ENCODE assay signal across 19 cellular contexts in genomic region chr13:60679928-60680693, GRCh38.
"Had no signal": no experiment of that assay in that cellular context is flagged by ENCODE, and none has a peak within 500 bp of the region (broad histone marks: within the 10 kb centered on the region; RNA-seq: fewer than 3 reads in every experiment).

No MANE protein-coding gene starts in this region.

- H3K27me3 Mint-ChIP-seq: activated CD4-positive, alpha-beta memory T cell treated with anti-CD3 and anti-CD28 coated beads, Interleukin-2, amount 10 ng/mL, durations not matched to agents 7 days and 5 days; activated naive CD8-positive, alpha-beta T cell treated with anti-CD3 and anti-CD28 coated beads for 36 hours; dendritic cell treated with granulocyte-macrophage colony-stimulating factor and Interleukin-4, amounts not matched to agents 40 ng/mL and 50 ng/mL, for 4 days; stimulated activated naive CD8-positive, alpha-beta T cell treated with anti-CD3 and anti-CD28 coated beads, Interleukin-15, amount 100 ng/mL, for 72 hours had no signal

- H3K9me3 Mint-ChIP-seq: activated CD4-positive, alpha-beta memory T cell treated with anti-CD3 and anti-CD28 coated beads, Interleukin-2, amount 10 ng/mL, durations not matched to agents 7 days and 5 days; activated naive CD8-positive, alpha-beta T cell treated with anti-CD3 and anti-CD28 coated beads for 36 hours; activated T-cell treated with anti-CD3 and anti-CD28 coated beads, Interleukin-2, amount 50 U/mL, for 72 hours; brain; dendritic cell treated with granulocyte-macrophage colony-stimulating factor and Interleukin-4, amounts not matched to agents 40 ng/mL and 50 ng/mL, for 4 days; endodermal cell; naive thymus-derived CD4-positive, alpha-beta T cell; stimulated activated naive CD8-positive, alpha-beta T cell treated with anti-CD3 and anti-CD28 coated beads, Interleukin-15, amount 100 ng/mL, for 72 hours had no signal

- H3K36me3 Mint-ChIP-seq: activated naive CD8-positive, alpha-beta T cell treated with anti-CD3 and anti-CD28 coated beads for 36 hours; brain; naive thymus-derived CD4-positive, alpha-beta T cell had no signal

- H3K4me1 Mint-ChIP-seq: activated CD4-positive, alpha-beta memory T cell treated with anti-CD3 and anti-CD28 coated beads, Interleukin-2, amount 10 ng/mL, durations not matched to agents 7 days and 5 days; activated naive CD8-positive, alpha-beta T cell treated with anti-CD3 and anti-CD28 coated beads for 36 hours; brain; endodermal cell; naive thymus-derived CD4-positive, alpha-beta T cell; stimulated activated naive CD8-positive, alpha-beta T cell treated with anti-CD3 and anti-CD28 coated beads, Interleukin-15, amount 100 ng/mL, for 72 hours had no signal

- ATAC-seq: activated T-cell treated with anti-CD3 and anti-CD28 coated beads, Interleukin-2, amount 50 U/mL, for 72 hours; left colon; mucosa of descending colon; naive thymus-derived CD4-positive, alpha-beta T cell; stimulated activated naive CD8-positive, alpha-beta T cell treated with anti-CD3 and anti-CD28 coated beads, Interleukin-15, amount 100 ng/mL, for 72 hours; upper lobe of right lung had no signal

- H3K4me3 Mint-ChIP-seq: activated CD4-positive, alpha-beta memory T cell treated with anti-CD3 and anti-CD28 coated beads, Interleukin-2, amount 10 ng/mL, durations not matched to agents 7 days and 5 days; activated naive CD8-positive, alpha-beta T cell treated with anti-CD3 and anti-CD28 coated beads for 36 hours; activated T-cell treated with anti-CD3 and anti-CD28 coated beads, Interleukin-2, amount 50 U/mL, for 72 hours; brain; dendritic cell treated with granulocyte-macrophage colony-stimulating factor and Interleukin-4, amounts not matched to agents 40 ng/mL and 50 ng/mL, for 4 days; endodermal cell; naive thymus-derived CD4-positive, alpha-beta T cell; stimulated activated naive CD8-positive, alpha-beta T cell treated with anti-CD3 and anti-CD28 coated beads, Interleukin-15, amount 100 ng/mL, for 72 hours had no signal

- DNase-seq: activated CD4-positive, alpha-beta memory T cell treated with anti-CD3 and anti-CD28 coated beads, Interleukin-2, amount 10 ng/mL, durations not matched to agents 7 days and 5 days; activated CD4-positive, alpha-beta T cell treated with anti-CD3 and anti-CD28 coated beads for 4 hours; activated gamma-delta T cell; activated naive CD8-positive, alpha-beta T cell treated with anti-CD3 and anti-CD28 coated beads for 36 hours; activated T-cell treated with anti-CD3 and anti-CD28 coated beads, Interleukin-2, amount 50 U/mL, for 72 hours; amygdala; endodermal cell; erythroblast; left colon; mammary epithelial cell; mucosa of descending colon; naive thymus-derived CD4-positive, alpha-beta T cell; stimulated activated CD4-positive, alpha-beta T cell treated with anti-CD3 and anti-CD28 coated beads, Interleukin-1b, Interleukin-23, amount 100 ng/mL, for 48 hours; stimulated activated naive CD8-positive, alpha-beta T cell treated with anti-CD3 and anti-CD28 coated beads, Interleukin-15, amount 100 ng/mL, for 72 hours; T1000; testis; upper lobe of right lung had no signal

- H3K4me3 ChIP-seq: mucosa of descending colon, testis, upper lobe of right lung had no signal
